Comparison of ENCODE assay signal across 11 cellular contexts in the genomic region with DNA sequence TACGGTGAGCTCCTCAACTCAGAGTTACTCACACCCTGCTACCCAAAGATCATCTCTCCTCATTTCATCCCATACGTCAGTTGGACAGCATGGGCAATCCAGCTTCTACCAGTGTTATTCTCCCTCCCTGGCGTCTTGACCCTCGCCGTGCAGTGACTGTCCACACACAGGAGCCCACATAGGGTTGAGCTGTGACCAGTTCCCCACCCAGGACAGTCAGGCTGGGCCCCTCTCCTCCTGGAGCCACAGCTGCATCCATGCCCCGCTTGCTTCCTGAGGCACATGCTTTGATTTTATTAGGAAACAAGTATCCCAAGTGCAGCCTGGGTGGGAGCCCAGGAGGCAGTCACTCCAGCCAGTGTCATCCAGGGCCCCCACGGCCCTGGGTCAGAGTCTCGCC.
"Had no signal": no experiment of that assay in that cellular context is flagged by ENCODE, and none has a peak within 500 bp of the region (broad histone marks: within the 10 kb centered on the region; RNA-seq: fewer than 3 reads in every experiment).

No MANE protein-coding gene starts in this region.

- H3K4me1 ChIP-seq: HAP-1 had no signal

- H2AFZ ChIP-seq: GM23248, GM23338 had no signal

- H3K9me3 Mint-ChIP-seq: HFFc6 had no signal

- H3K27ac ChIP-seq: GM23248 had no signal

- H3K27ac Mint-ChIP-seq: GM23338, HFFc6 had no signal

- H3K4me3 Mint-ChIP-seq: GM23338, H9, HFFc6 had no signal

- H3K4me3 ChIP-seq: GM23248, GM23338, HAP-1 had no signal

- H3K9me3 ChIP-seq: HAP-1 had no signal

- H3K4me2 ChIP-seq: GM23338 had no signal

- DNase-seq: GM23248, GOT3, H7, H9, HCEC 1CT, HFFc6 had no signal

- H3K9ac ChIP-seq: GM23248 had no signal

- ATAC-seq: GM23338, HCT116 had no signal

- H3K36me3 ChIP-seq: HAP-1 had no signal

- FAIRE-seq: H1, H54 had no signal
